Comparison of ENCODE assay signal across 8 cellular contexts in the genomic region with DNA sequence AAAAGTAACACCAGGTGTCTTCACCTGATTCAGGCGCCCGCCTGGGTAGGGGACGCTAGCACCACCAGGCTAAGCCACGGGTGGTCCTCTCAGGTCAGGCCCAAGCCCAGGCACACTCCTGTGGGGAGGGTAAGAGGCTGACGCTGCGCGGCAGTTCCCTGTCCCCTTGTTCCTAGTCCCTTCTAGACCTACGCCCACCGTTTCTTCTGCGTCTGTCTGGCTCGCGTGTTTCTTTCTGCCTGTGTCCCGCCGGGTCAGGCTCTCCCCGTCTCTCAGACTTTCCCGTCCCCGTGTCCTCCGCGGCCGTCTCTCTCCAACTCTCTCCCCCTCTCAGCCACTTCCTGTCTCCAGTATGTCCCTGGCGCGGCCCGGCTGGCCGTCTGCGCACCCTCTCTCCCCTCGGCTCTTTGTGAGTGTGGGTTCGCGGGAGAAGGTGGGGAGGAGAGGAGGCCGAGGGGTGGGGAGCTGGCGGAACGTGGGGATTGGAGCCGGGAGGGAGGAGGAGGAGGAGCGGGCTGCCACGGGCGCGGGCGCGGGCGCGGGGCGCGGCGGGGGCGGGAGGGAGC. TPM values are rescaled to one million over a fixed set of nuclear protein-coding genes. Genes with fewer than 3 reads are reported as not detected.
DNase-seq lines count a peak whose midpoint lies in the region; ATAC-seq and FAIRE-seq lines count a peak whose summit lies in the region.

No MANE protein-coding gene starts in this region.

- H3K4me1 Mint-ChIP-seq in CD4-positive, alpha-beta memory T cell: peaks cover 5 to 19% (median 12%) of the 10 kb centered on the region in 4 donors

- DNase-seq in CD4-positive, alpha-beta memory T cell: peak in 3 of 5 donors; percentile 41 to 71 (median 56)
- DNase-seq in HuH-7 (ENCODE audit: low spot score) (peak; percentile 68), SW480 (ENCODE audit: low spot score) (peak; percentile 90), inferior parietal cortex (ENCODE audit: extremely low spot score) (peak; percentile 66), frontal cortex (ENCODE audit: low spot score in 2 of 2) (no peak)
- DNase-seq in central memory CD4-positive, alpha-beta T cell: peak; percentile 44

- ATAC-seq in GM19467 (IDR thresholded peaks at IDR 0.05; ENCODE audit: unreplicated experiment): peak; percentile 30

- H3K4me3 ChIP-seq in CD4-positive, alpha-beta memory T cell (ENCODE audit: low read length in 2 of 2): peak overlapping the region; percentile 60 to 81
- peak overlapping the region; percentile 94 to 96 (median 95) for H3K4me3 ChIP-seq in skeletal muscle tissue (ENCODE audit: low read length in 3 of 3)

- peak overlapping the region; percentile 98 to 99 (median 98) for H3K9ac ChIP-seq in skeletal muscle tissue (ENCODE audit: low read depth in 1 of 3, low read length in 3 of 3)

- H3K9me3 ChIP-seq in CD4-positive, alpha-beta memory T cell (ENCODE audit: control insufficient read depth in 1 of 2, low read length in 2 of 2): no peaks in the 10 kb centered on the region
- no peaks in the 10 kb centered on the region for H3K9me3 ChIP-seq in skeletal muscle tissue (ENCODE audit: control insufficient read depth in 3 of 3, low read length in 3 of 3)

- H3K27ac Mint-ChIP-seq in CD4-positive, alpha-beta memory T cell: peak overlapping the region; percentile 96 to 97 (median 97)

- H3K4me1 ChIP-seq in CD4-positive, alpha-beta memory T cell (ENCODE audit: insufficient read depth, low read length): peaks cover 14% of the 10 kb centered on the region
- peaks cover 68 to 73% (median 70%) of the 10 kb centered on the region in 3 donors for H3K4me1 ChIP-seq in skeletal muscle tissue (ENCODE audit: control insufficient read depth in 3 of 3, insufficient read depth in 3 of 3, low read length in 3 of 3)

- peaks cover 6 to 10% of the 10 kb centered on the region in 2 donors for H3K36me3 Mint-ChIP-seq in CD4-positive, alpha-beta memory T cell

- H3K27me3 Mint-ChIP-seq in CD4-positive, alpha-beta memory T cell: no peaks in the 10 kb centered on the region

- no peak for FAIRE-seq in frontal cortex (lab: Jason Lieb, UNC)

- H3K36me3 ChIP-seq in CD4-positive, alpha-beta memory T cell (ENCODE audit: insufficient read depth, low read length): peaks cover 6% of the 10 kb centered on the region
- H3K36me3 ChIP-seq in skeletal muscle tissue (ENCODE audit: control insufficient read depth in 3 of 3, insufficient read depth in 3 of 3, low read length in 3 of 3): peaks cover 0 to 5% (median 2%) of the 10 kb centered on the region in 3 donors

- no peaks in the 10 kb centered on the region for H3K27me3 ChIP-seq in CD4-positive, alpha-beta memory T cell (ENCODE audit: insufficient read depth, low read length)
- H3K27me3 ChIP-seq in skeletal muscle tissue (ENCODE audit: control insufficient read depth in 3 of 3, insufficient read depth in 3 of 3, low read length in 3 of 3): no peaks in the 10 kb centered on the region

- peak overlapping the region; percentile 69 for H3K27ac ChIP-seq in CD4-positive, alpha-beta memory T cell (ENCODE audit: low read depth, low read length)
- H3K27ac ChIP-seq in skeletal muscle tissue (ENCODE audit: low read depth, low read length): peak overlapping the region; percentile 99

- POLR2A ChIA-PET in CD4-positive, alpha-beta memory T cell (lab: Charles Lee; ENCODE audit: partially characterized antibody): interaction anchor here (0.6 to 4.6 kb wide), 9 partner anchors 8 to 57 kb away, joined by 4 to 22 read pairs (median 7); a partner anchor contains a TSS

- H3K4me3 Mint-ChIP-seq in CD4-positive, alpha-beta memory T cell: peak overlapping the region; percentile 92 to 98 (median 95)

- CTCF ChIA-PET in CD4-positive, alpha-beta memory T cell (lab: Charles Lee; ENCODE audit: partially characterized antibody): interaction anchor here (0.5 to 2.3 kb wide), 6 partner anchors 9 to 275 kb away, joined by 3 to 11 read pairs (median 4); a partner anchor contains a TSS

- H3K9me3 Mint-ChIP-seq in CD4-positive, alpha-beta memory T cell: peaks cover 0 to 2% (median 0%) of the 10 kb centered on the region in 8 donors

- intact Hi-C loops in CD4-positive, alpha-beta memory T cell (cut with micrococcal nuclease): loop anchor here (2.0 kb wide), 1 partner anchor 40 kb away; a partner anchor contains a TSS

RNA-seq across cellular contexts. Expression of a gene that starts 3.1 kb away (rescaled TPM):
- total RNA-seq in CD4-positive, alpha-beta memory T cell: 1 to 10 TPM; 6.3 to 7.2 TPM
- polyA plus RNA-seq in CD4-positive, alpha-beta memory T cell: under 1 TPM; 0.27 to 0.45 TPM
- total RNA-seq in skeletal muscle tissue (21.9 TPM), frontal cortex (11.4 TPM)

RNA-seq across cellular contexts. Expression of a gene that starts 32.5 kb away (rescaled TPM):
- total RNA-seq in CD4-positive, alpha-beta memory T cell: 10 to 100 TPM; 54.3 to 59.3 TPM
- 10 to 100 TPM; 54.2 to 71.7 TPM for polyA plus RNA-seq in CD4-positive, alpha-beta memory T cell
- total RNA-seq in skeletal muscle tissue (13.0 TPM), frontal cortex (22.4 TPM)

RNA-seq across cellular contexts. Expression of a gene that starts 40.5 kb away (rescaled TPM):
- 100 to 1,000 TPM; 730 to 777 TPM for total RNA-seq in CD4-positive, alpha-beta memory T cell
- polyA plus RNA-seq in CD4-positive, alpha-beta memory T cell: 100 to 1,000 TPM in 1 of 2 donors, 10 to 100 TPM in 1; 74.2 to 117 TPM
- total RNA-seq in skeletal muscle tissue (1,005 TPM), frontal cortex (1,330 TPM)

RNA-seq across cellular contexts. Expression of a gene that starts 50.7 kb away (rescaled TPM):
- total RNA-seq in CD4-positive, alpha-beta memory T cell: under 1 TPM in 1 of 2 experiments, not detected in 1; 0.61 TPM
- 1 to 10 TPM in 1 of 2 donors, under 1 TPM in 1; 0.53 to 1.5 TPM for polyA plus RNA-seq in CD4-positive, alpha-beta memory T cell
- total RNA-seq in skeletal muscle tissue: 89.8 TPM
- total RNA-seq in frontal cortex: 9.0 TPM

RNA-seq across cellular contexts. Expression of a gene that starts 56.5 kb away (rescaled TPM):
- under 1 TPM; 0.26 to 0.42 TPM for total RNA-seq in CD4-positive, alpha-beta memory T cell
- polyA plus RNA-seq in CD4-positive, alpha-beta memory T cell: under 1 TPM; 0.20 to 0.85 TPM
- total RNA-seq in skeletal muscle tissue (under 0.01 TPM), frontal cortex (under 0.01 TPM)

Comparison
In these comparisons a context has a peak if more than half of its experiments do, and no peak if none do; other contexts are left out.
1. DNase-seq: peak in CD4-positive, alpha-beta memory T cell (3 of 5), HuH-7 (single experiment), SW480 (single experiment), central memory CD4-positive, alpha-beta T cell (single experiment) and inferior parietal cortex (single experiment); none in frontal cortex (0 of 2).